ENCODE assay signal across 22 cellular contexts in the genomic region with DNA sequence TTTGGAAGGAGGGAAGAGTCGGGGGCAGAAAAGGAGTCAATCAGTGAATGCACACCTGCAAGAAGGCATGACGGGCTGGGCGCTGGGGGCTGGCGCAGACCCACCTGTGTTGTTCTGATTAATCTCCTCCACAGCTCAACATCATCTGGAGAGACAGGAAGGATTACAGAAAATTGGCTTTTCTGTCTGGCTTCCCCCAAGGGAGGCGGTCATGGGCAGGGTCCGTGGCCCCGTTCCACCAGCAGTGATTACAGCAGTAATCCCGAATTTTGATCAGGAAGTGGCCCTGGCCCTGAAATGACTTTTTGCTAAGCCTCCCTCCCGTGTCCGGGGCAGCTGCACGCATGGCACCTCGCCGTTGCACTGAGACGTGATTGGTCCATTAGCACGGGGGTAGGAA. TPM values are rescaled to one million over a fixed set of nuclear protein-coding genes. Genes with fewer than 3 reads are reported as not detected.
"Had no signal": no experiment of that assay in that cellular context is flagged by ENCODE, and none has a peak within 500 bp of the region (broad histone marks: within the 10 kb centered on the region; RNA-seq: fewer than 3 reads in every experiment).

No MANE protein-coding gene starts in this region.

- H3K27ac ChIP-seq: coronary artery, dorsolateral prefrontal cortex, heart left ventricle, pancreas, prostate gland, right lobe of liver, tibial artery, upper lobe of left lung, uterus had no signal

- FAIRE-seq: islet of Langerhans, pancreas had no signal

- H3K4me1 Mint-ChIP-seq: naive thymus-derived CD8-positive, alpha-beta T cell; stimulated activated memory B cell treated with anti-CD40 and anti-IgM and Interleukin-4, amounts not matched to agents 10 μg/mL and 1 μg/mL and 100 μg/mL, for 72 hours had no signal

- H3K27me3 ChIP-seq: pancreas, right lobe of liver, upper lobe of left lung, uterus had no signal

- H3K27me3 Mint-ChIP-seq: stimulated activated naive CD8-positive, alpha-beta T cell treated with anti-CD3 and anti-CD28 coated beads, Interleukin-15, Interleukin-2, amounts not matched to agents 100 ng/mL and 50 ng/mL, for 24 hours had no signal

- DNase-seq: effector CD8-positive, alpha-beta T cell; foreskin melanocyte; hippocampal formation; mammary epithelial cell; stimulated activated CD4-positive, alpha-beta T cell treated with anti-CD3 and anti-CD28 coated beads, Interleukin-15, amount 100 ng/mL, for 24 hours; stimulated activated CD4-positive, alpha-beta T cell treated with anti-CD3 and anti-CD28 coated beads, Interleukin-1b, Interleukin-23, amount 100 ng/mL, for 48 hours; stimulated activated CD4-positive, alpha-beta T cell treated with anti-CD3 and anti-CD28 coated beads, Interleukin-4, amount 100 ng/mL, for 24 hours; tibial artery; uterus had no signal

- H3K36me3 ChIP-seq: heart left ventricle, pancreas, prostate gland, right lobe of liver, tibial artery, upper lobe of left lung, uterus had no signal

- H3K4me3 ChIP-seq: coronary artery, dorsolateral prefrontal cortex, heart left ventricle, pancreas, prostate gland, right lobe of liver, tibial artery, upper lobe of left lung, uterus had no signal

- ATAC-seq: heart left ventricle; naive thymus-derived CD8-positive, alpha-beta T cell; pancreas; right lobe of liver had no signal

- H3K36me3 Mint-ChIP-seq: naive thymus-derived CD8-positive, alpha-beta T cell; stimulated activated memory B cell treated with anti-CD40 and anti-IgM and Interleukin-4, amounts not matched to agents 10 μg/mL and 1 μg/mL and 100 μg/mL, for 72 hours had no signal

- H3K27ac Mint-ChIP-seq: naive thymus-derived CD8-positive, alpha-beta T cell; stimulated activated memory B cell treated with anti-CD40 and anti-IgM and Interleukin-4, amounts not matched to agents 10 μg/mL and 1 μg/mL and 100 μg/mL, for 72 hours; stimulated activated naive CD8-positive, alpha-beta T cell treated with anti-CD3 and anti-CD28 coated beads, Interleukin-15, Interleukin-2, amounts not matched to agents 100 ng/mL and 50 ng/mL, for 24 hours had no signal

- H3K9me3 ChIP-seq: pancreas, prostate gland, right lobe of liver, upper lobe of left lung, uterus had no signal

- H3K4me1 ChIP-seq: heart left ventricle, pancreas, prostate gland, right lobe of liver, tibial artery, upper lobe of left lung, uterus had no signal

- H3K9me3 Mint-ChIP-seq: naive thymus-derived CD8-positive, alpha-beta T cell; stimulated activated memory B cell treated with anti-CD40 and anti-IgM and Interleukin-4, amounts not matched to agents 10 μg/mL and 1 μg/mL and 100 μg/mL, for 72 hours; stimulated activated naive CD8-positive, alpha-beta T cell treated with anti-CD3 and anti-CD28 coated beads, Interleukin-15, Interleukin-2, amounts not matched to agents 100 ng/mL and 50 ng/mL, for 24 hours had no signal

- H3K4me3 Mint-ChIP-seq: naive thymus-derived CD8-positive, alpha-beta T cell; stimulated activated memory B cell treated with anti-CD40 and anti-IgM and Interleukin-4, amounts not matched to agents 10 μg/mL and 1 μg/mL and 100 μg/mL, for 72 hours; stimulated activated naive CD8-positive, alpha-beta T cell treated with anti-CD3 and anti-CD28 coated beads, Interleukin-15, Interleukin-2, amounts not matched to agents 100 ng/mL and 50 ng/mL, for 24 hours had no signal

RNA-seq across cellular contexts. Expression of a gene that starts 24.4 kb away (rescaled TPM):
- total RNA-seq: chondrocyte; mammary epithelial cell; mesenteric fat pad; naive thymus-derived CD8-positive, alpha-beta T cell; right lobe of liver had no signal
